In the genomic region with DNA sequence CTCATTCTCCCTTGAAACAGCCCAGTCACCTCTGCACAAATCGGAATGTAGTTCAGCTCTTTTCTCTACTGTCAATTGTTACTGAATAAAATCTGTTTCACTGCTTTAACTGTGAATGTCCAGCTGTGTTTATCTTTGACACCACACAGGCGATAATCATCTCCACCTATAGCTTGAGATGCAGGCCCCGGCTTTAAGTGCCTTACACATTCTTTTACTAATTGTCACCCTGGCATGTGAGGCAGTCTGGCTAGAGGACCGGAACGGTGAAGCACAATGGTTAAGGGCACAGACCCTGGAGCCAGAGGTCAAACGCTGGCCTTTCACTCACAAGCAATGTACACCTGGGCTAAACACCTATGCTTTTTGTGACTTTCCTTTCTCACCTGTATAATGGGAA, we compare ENCODE assay signal across 23 cellular contexts.
"Had no signal": no experiment of that assay in that cellular context is flagged by ENCODE, and none has a peak within 500 bp of the region (broad histone marks: within the 10 kb centered on the region; RNA-seq: fewer than 3 reads in every experiment).

No MANE protein-coding gene starts in this region.

- H3K36me3 Mint-ChIP-seq: memory B cell; naive thymus-derived CD4-positive, alpha-beta T cell; stimulated activated memory B cell treated with anti-CD40 and anti-IgM and Interleukin-4, amounts not matched to agents 10 μg/mL and 1 μg/mL and 100 μg/mL, for 72 hours had no signal

- H3K36me3 ChIP-seq: esophagus squamous epithelium, gastroesophageal sphincter, left ventricle myocardium inferior, lower lobe of right lung, neutrophil, spleen, tibial artery, upper lobe of right lung, vagina had no signal

- DNase-seq: effector memory CD8-positive, alpha-beta T cell; esophagus squamous epithelium; foreskin fibroblast; glutamatergic neuron; left ventricle myocardium inferior; lower lobe of right lung; naive thymus-derived CD4-positive, alpha-beta T cell; nephron progenitor cell; spleen; stimulated activated CD4-positive, alpha-beta T cell treated with anti-CD3 and anti-CD28 coated beads, Interleukin-15, amount 100 ng/mL, for 24 hours; stimulated activated CD4-positive, alpha-beta T cell treated with anti-CD3 and anti-CD28 coated beads, Interleukin-1b, Interleukin-23, amount 100 ng/mL, for 48 hours; stimulated activated CD4-positive, alpha-beta T cell treated with anti-CD3 and anti-CD28 coated beads, Interleukin-4, amount 100 ng/mL, for 24 hours; tibial artery; upper lobe of right lung had no signal

- H3K4me1 ChIP-seq: esophagus squamous epithelium, lower lobe of right lung, spleen, upper lobe of right lung, vagina had no signal

- H3K27ac ChIP-seq: esophagus squamous epithelium, gastroesophageal sphincter, lower lobe of right lung, neutrophil, spleen, tibial artery, upper lobe of right lung, vagina had no signal

- H3K27ac Mint-ChIP-seq: dendritic cell treated with granulocyte-macrophage colony-stimulating factor and Interleukin-4, amounts not matched to agents 40 ng/mL and 50 ng/mL, for 4 days; effector memory CD8-positive, alpha-beta T cell; memory B cell; naive thymus-derived CD4-positive, alpha-beta T cell; nephron progenitor cell; stimulated activated memory B cell treated with anti-CD40 and anti-IgM and Interleukin-4, amounts not matched to agents 10 μg/mL and 1 μg/mL and 100 μg/mL, for 72 hours; stimulated activated naive CD8-positive, alpha-beta T cell treated with anti-CD3 and anti-CD28 coated beads, Interleukin-15, Interleukin-2, amounts not matched to agents 100 ng/mL and 50 ng/mL, for 24 hours had no signal

- H3K4me3 ChIP-seq: esophagus squamous epithelium, gastroesophageal sphincter, left ventricle myocardium inferior, lower lobe of right lung, spleen, tibial artery, upper lobe of right lung, vagina had no signal

- FAIRE-seq: keratinocyte had no signal

- H3K27me3 ChIP-seq: esophagus squamous epithelium, gastroesophageal sphincter, spleen, tibial artery, upper lobe of right lung, vagina had no signal

- H3K9me3 Mint-ChIP-seq: dendritic cell treated with granulocyte-macrophage colony-stimulating factor and Interleukin-4, amounts not matched to agents 40 ng/mL and 50 ng/mL, for 4 days; effector memory CD8-positive, alpha-beta T cell; memory B cell; nephron progenitor cell; stimulated activated memory B cell treated with anti-CD40 and anti-IgM and Interleukin-4, amounts not matched to agents 10 μg/mL and 1 μg/mL and 100 μg/mL, for 72 hours; stimulated activated naive CD8-positive, alpha-beta T cell treated with anti-CD3 and anti-CD28 coated beads, Interleukin-15, Interleukin-2, amounts not matched to agents 100 ng/mL and 50 ng/mL, for 24 hours had no signal

- H3K4me3 Mint-ChIP-seq: dendritic cell treated with granulocyte-macrophage colony-stimulating factor and Interleukin-4, amounts not matched to agents 40 ng/mL and 50 ng/mL, for 4 days; effector memory CD8-positive, alpha-beta T cell; memory B cell; naive thymus-derived CD4-positive, alpha-beta T cell; nephron progenitor cell; stimulated activated memory B cell treated with anti-CD40 and anti-IgM and Interleukin-4, amounts not matched to agents 10 μg/mL and 1 μg/mL and 100 μg/mL, for 72 hours; stimulated activated naive CD8-positive, alpha-beta T cell treated with anti-CD3 and anti-CD28 coated beads, Interleukin-15, Interleukin-2, amounts not matched to agents 100 ng/mL and 50 ng/mL, for 24 hours had no signal

- ATAC-seq: effector memory CD8-positive, alpha-beta T cell; gastroesophageal sphincter; lower lobe of right lung; naive thymus-derived CD4-positive, alpha-beta T cell; sciatic nerve; stimulated activated memory B cell treated with anti-CD40 and anti-IgM and Interleukin-4, amounts not matched to agents 10 μg/mL and 1 μg/mL and 100 μg/mL, for 72 hours; upper lobe of right lung had no signal

- H3K4me1 Mint-ChIP-seq: memory B cell; naive thymus-derived CD4-positive, alpha-beta T cell; stimulated activated memory B cell treated with anti-CD40 and anti-IgM and Interleukin-4, amounts not matched to agents 10 μg/mL and 1 μg/mL and 100 μg/mL, for 72 hours had no signal

- H3K27me3 Mint-ChIP-seq: dendritic cell treated with granulocyte-macrophage colony-stimulating factor and Interleukin-4, amounts not matched to agents 40 ng/mL and 50 ng/mL, for 4 days; effector memory CD8-positive, alpha-beta T cell had no signal

- H3K9me3 ChIP-seq: esophagus squamous epithelium, gastroesophageal sphincter, left ventricle myocardium inferior, lower lobe of right lung, neutrophil, spleen, tibial artery, upper lobe of right lung, vagina had no signal
